In genomic region chr15:88331291-88331690, GRCh38 we compare ENCODE assay signal across 8 cellular contexts.
A peak's percentile ranks its signal among the peaks of the same experiment; 100 is the strongest.
DNase-seq lines count a peak whose midpoint lies in the region; ATAC-seq and TF ChIP-seq lines count a peak whose summit lies in the region.

No MANE protein-coding gene starts in this region.

- no peaks in the 10 kb centered on the region for H3K4me1 ChIP-seq in esophagus squamous epithelium

- no peak overlapping the region for H3K27ac ChIP-seq in esophagus squamous epithelium

- intact Hi-C loops in esophagus squamous epithelium (cut with DNase I) = no loop called here

- no peak overlapping the region for H3K4me3 ChIP-seq in fibroblast of the aortic adventitia (ENCODE audit: low read depth, low read length)
- H3K4me3 ChIP-seq in esophagus squamous epithelium = no peak overlapping the region

- no peaks in the 10 kb centered on the region for H3K9me3 ChIP-seq in esophagus squamous epithelium

- WGBS in esophagus squamous epithelium, 2 donors = 7 to 26% methylated on average over 7 of the region's 8 CpGs

- peak; percentile 86 for ATAC-seq in GM19351 (IDR thresholded peaks at IDR 0.05; ENCODE audit: unreplicated experiment)

- peaks cover 0 to 6% (median 0%) of the 10 kb centered on the region in 4 donors for H3K27me3 ChIP-seq in esophagus squamous epithelium

- no peak for TF ChIP-seq POLR2A in esophagus squamous epithelium (IDR thresholded peaks at IDR 0.05)

- DNase-seq in COLO829 (ENCODE audit: low spot score) (peak; percentile 86), M059J (ENCODE audit: low read depth) (peak; percentile 43), fibroblast of the aortic adventitia (ENCODE audit: low read depth) (peak; percentile 31), NCI-H187 treated with DMSO at 0.1 percent for 48 hours (lab: John Stamatoyannopoulos, UW) (no peak), esophagus squamous epithelium (lab: John Stamatoyannopoulos, UW) (no peak)
- peak; percentile 80 for DNase-seq in activated CD4-positive, alpha-beta T cell treated with anti-CD3 and anti-CD28 coated beads for 48 hours
- peak; percentile 5 to 38 for DNase-seq in stimulated activated CD4-positive, alpha-beta T cell treated with anti-CD3 and anti-CD28 coated beads, Interleukin-4, amount 100 ng/mL, for 4 hours

- H3K36me3 ChIP-seq in esophagus squamous epithelium = no peaks in the 10 kb centered on the region

- TF ChIP-seq CTCF in fibroblast of the aortic adventitia (IDR thresholded peaks at IDR 0.05; ENCODE audit: insufficient read depth, low read length) (peak; percentile 48), esophagus squamous epithelium (IDR thresholded peaks at IDR 0.05) (peak in 1 of 6 experiments; percentile 6)

Comparison
In these comparisons a context has a peak if more than half of its experiments do, and no peak if none do; other contexts are left out.
1. DNase-seq: peak in COLO829 (single experiment), M059J (single experiment), activated CD4-positive, alpha-beta T cell treated with anti-CD3 and anti-CD28 coated beads for 48 hours (single experiment), fibroblast of the aortic adventitia (single experiment) and stimulated activated CD4-positive, alpha-beta T cell treated with anti-CD3 and anti-CD28 coated beads, Interleukin-4, amount 100 ng/mL, for 4 hours (2 of 2); none in NCI-H187 treated with DMSO at 0.1 percent for 48 hours (single experiment) and esophagus squamous epithelium (single experiment).